ENCODE assay signal across 10 cellular contexts in genomic region chr9:134377976-134378375, GRCh38. TPM values are rescaled to one million over a fixed set of nuclear protein-coding genes. Genes with fewer than 3 reads are reported as not detected.
DNase-seq lines count a peak whose midpoint lies in the region; ATAC-seq, FAIRE-seq and TF ChIP-seq lines count a peak whose summit lies in the region.
"Had no signal": no experiment of that assay in that cellular context is flagged by ENCODE, and none has a peak within 500 bp of the region (broad histone marks: within the 10 kb centered on the region; RNA-seq: fewer than 3 reads in every experiment).

No MANE protein-coding gene starts in this region.

- H3K9me3 ChIP-seq in kidney (ENCODE audit: control insufficient read depth in 1 of 2, low read length in 2 of 2), result no peaks in the 10 kb centered on the region
- H3K9me3 ChIP-seq in subcutaneous abdominal adipose tissue (ENCODE audit: control insufficient read depth in 5 of 5, low read length in 5 of 5), result no peaks in the 10 kb centered on the region
- no peaks in the 10 kb centered on the region for H3K9me3 ChIP-seq in effector memory CD4-positive, alpha-beta T cell (ENCODE audit: control insufficient read depth, low read length)
- no peaks in the 10 kb centered on the region for H3K9me3 ChIP-seq in CD8-positive, alpha-beta T cell (ENCODE audit: low read length)

- H3K27me3 ChIP-seq in subcutaneous abdominal adipose tissue (ENCODE audit: control insufficient read depth in 5 of 5, insufficient read depth in 4 of 5, low read length in 5 of 5), result no peaks in the 10 kb centered on the region
- no peaks in the 10 kb centered on the region for H3K27me3 ChIP-seq in effector memory CD4-positive, alpha-beta T cell (replicated peaks; ENCODE audit: control insufficient read depth, insufficient read depth, low read length, poor library complexity, severe bottlenecking)
- no peaks in the 10 kb centered on the region for H3K27me3 ChIP-seq in CD8-positive, alpha-beta T cell (ENCODE audit: insufficient read depth, low read length)

- no peaks in the 10 kb centered on the region for H3K36me3 Mint-ChIP-seq in CD8-positive, alpha-beta T cell

- no peaks in the 10 kb centered on the region for H3K9me3 Mint-ChIP-seq in CD8-positive, alpha-beta T cell

- intact Hi-C loops in kidney (cut with DNase I), result no loop called here
- intact Hi-C loops in CD8-positive, alpha-beta T cell (cut with DNase I, micrococcal nuclease), result no loop called here

- CTCF ChIA-PET in CD8-positive, alpha-beta T cell (lab: Charles Lee), result interaction anchor here (1.5 kb wide), 1 partner anchor 65 kb away, joined by 5 read pairs; no protein-coding TSS in a partner anchor

- no peak overlapping the region for H3K27ac Mint-ChIP-seq in CD8-positive, alpha-beta T cell

- peak overlapping the region; percentile 84 for H3K27ac ChIP-seq in VCaP
- H3K27ac ChIP-seq in kidney (ENCODE audit: low read depth in 2 of 2, low read length in 2 of 2), result peak overlapping the region; percentile 54 to 57
- peak overlapping the region; percentile 72 for H3K27ac ChIP-seq in subcutaneous abdominal adipose tissue (ENCODE audit: low read depth, low read length)
- H3K27ac ChIP-seq in effector memory CD4-positive, alpha-beta T cell (ENCODE audit: insufficient read depth, low read length, poor library complexity, severe bottlenecking), result no peak overlapping the region
- no peak overlapping the region for H3K27ac ChIP-seq in CD8-positive, alpha-beta T cell (ENCODE audit: low read depth, low read length)

- H3K27me3 Mint-ChIP-seq in CD8-positive, alpha-beta T cell (ENCODE audit: low read depth), result no peaks in the 10 kb centered on the region

- POLR2A ChIA-PET in CD8-positive, alpha-beta T cell (lab: Charles Lee), result interaction anchor here (1.3 kb wide), 1 partner anchor 13 kb away, joined by 4 read pairs; no protein-coding TSS in a partner anchor

- ATAC-seq in HG03442 (IDR thresholded peaks at IDR 0.05; ENCODE audit: unreplicated experiment), result no peak
- no peak for ATAC-seq in CD8-positive, alpha-beta T cell

- H3K36me3 ChIP-seq in kidney (ENCODE audit: control insufficient read depth in 1 of 2, insufficient read depth in 2 of 2, low read length in 2 of 2) (no peaks in the 10 kb centered on the region), subcutaneous abdominal adipose tissue (ENCODE audit: control insufficient read depth in 5 of 5, insufficient read depth in 5 of 5, low read length in 5 of 5) (peaks cover 0 to 3% (median 0%) of the 10 kb centered on the region in 5 donors)
- H3K36me3 ChIP-seq in effector memory CD4-positive, alpha-beta T cell (ENCODE audit: control insufficient read depth, insufficient read depth, low read length), result no peaks in the 10 kb centered on the region
- no peaks in the 10 kb centered on the region for H3K36me3 ChIP-seq in CD8-positive, alpha-beta T cell (ENCODE audit: insufficient read depth, low read length)

- peaks cover 59 to 86% of the 10 kb centered on the region in 2 donors for H3K4me1 ChIP-seq in kidney (ENCODE audit: control insufficient read depth in 1 of 2, insufficient read depth in 1 of 2, low read depth in 1 of 2, low read length in 2 of 2)
- H3K4me1 ChIP-seq in subcutaneous abdominal adipose tissue (ENCODE audit: control insufficient read depth in 5 of 5, insufficient read depth in 5 of 5, low read length in 5 of 5), result peaks cover 26 to 99% (median 95%) of the 10 kb centered on the region in 5 donors
- H3K4me1 ChIP-seq in effector memory CD4-positive, alpha-beta T cell (ENCODE audit: control insufficient read depth, insufficient read depth, low read length, poor library complexity, severe bottlenecking), result peaks cover 17% of the 10 kb centered on the region
- peaks cover 22% of the 10 kb centered on the region for H3K4me1 ChIP-seq in CD8-positive, alpha-beta T cell (ENCODE audit: insufficient read depth, low read length)

- FAIRE-seq in kidney (lab: Jason Lieb, UNC), result no peak

- DNase-seq in ELR (ENCODE audit: low read depth) (peak; percentile 27), kidney (peak; percentile 92)
- DNase-seq in effector memory CD4-positive, alpha-beta T cell, result no peak
- DNase-seq in activated naive CD4-positive, alpha-beta T cell treated with anti-CD3 and anti-CD28 coated beads, Interleukin-2, amount 50 U/mL, for 16 hours, result no peak
- DNase-seq in CD8-positive, alpha-beta T cell, result no peak
- DNase-seq: activated CD4-positive, alpha-beta T cell treated with anti-CD3 and anti-CD28 coated beads for 4 hours; stimulated activated naive CD4-positive, alpha-beta T cell had no signal

- TF ChIP-seq CTCF in VCaP (conservative IDR thresholded peaks at IDR 0.05) (no peak), kidney (IDR thresholded peaks at IDR 0.05; ENCODE audit: borderline replicate concordance, extremely low read depth, insufficient read depth) (no peak)
- TF ChIP-seq CTCF in CD8-positive, alpha-beta T cell (IDR thresholded peaks at IDR 0.05), result no peak

- H3K4me3 ChIP-seq in kidney (ENCODE audit: low read length in 2 of 2) (no peak overlapping the region), subcutaneous abdominal adipose tissue (ENCODE audit: low read depth in 1 of 5, low read length in 5 of 5) (peak overlapping the region in 1 of 5 donors; percentile 32)
- H3K4me3 ChIP-seq in effector memory CD4-positive, alpha-beta T cell (ENCODE audit: insufficient read depth, low read depth, low read length, poor library complexity, severe bottlenecking), result no peak overlapping the region
- no peak overlapping the region for H3K4me3 ChIP-seq in CD8-positive, alpha-beta T cell (ENCODE audit: low read depth, low read length)

- H3K4me3 Mint-ChIP-seq in CD8-positive, alpha-beta T cell, result no peak overlapping the region

- H3K9ac ChIP-seq in kidney (ENCODE audit: low read length in 2 of 2) (peak overlapping the region in 1 of 2 donors; percentile 34), subcutaneous abdominal adipose tissue (ENCODE audit: low read length in 5 of 5) (peak overlapping the region in 3 of 5 donors; percentile 38 to 51 (median 48))

- H3K4me1 Mint-ChIP-seq in CD8-positive, alpha-beta T cell (ENCODE audit: low read depth), result peaks cover 23% of the 10 kb centered on the region

RNA-seq across cellular contexts. Expression of gene RXRA, which starts 51.7 kb away (rescaled TPM):
- 49.5 TPM for total RNA-seq in kidney
- 24.0 TPM for polyA plus RNA-seq in kidney (ENCODE audit: insufficient read depth, low read depth, low replicate concordance)
- 10 to 100 TPM; 11.6 to 13.7 TPM for total RNA-seq in CD8-positive, alpha-beta T cell

Comparison
In these comparisons a context has a peak if more than half of its experiments do, and no peak if none do; other contexts are left out.
1. DNase-seq: peak in ELR (single experiment) and kidney (single experiment); none in effector memory CD4-positive, alpha-beta T cell (0 of 3), activated naive CD4-positive, alpha-beta T cell treated with anti-CD3 and anti-CD28 coated beads, Interleukin-2, amount 50 U/mL, for 16 hours (single experiment) and CD8-positive, alpha-beta T cell (0 of 7).
2. H3K27ac ChIP-seq: peak in VCaP (single experiment), kidney (2 of 2) and subcutaneous abdominal adipose tissue (single experiment); none in effector memory CD4-positive, alpha-beta T cell (single experiment) and CD8-positive, alpha-beta T cell (single experiment).